12 cellular contexts compared by ENCODE assay signal in genomic region chr11:47590026-47590861, GRCh38. TPM values are rescaled to one million over a fixed set of nuclear protein-coding genes. Genes with fewer than 3 reads are reported as not detected.
DNase-seq lines count a peak whose midpoint lies in the region; ATAC-seq, FAIRE-seq and TF ChIP-seq lines count a peak whose summit lies in the region.
"Had no signal": no experiment of that assay in that cellular context is flagged by ENCODE, and none has a peak within 500 bp of the region (broad histone marks: within the 10 kb centered on the region; RNA-seq: fewer than 3 reads in every experiment).

No MANE protein-coding gene starts in this region.

- H3K27me3 ChIP-seq in AG04450 (ENCODE audit: control insufficient read depth, insufficient read depth, low read length), result peaks cover 40% of the 10 kb centered on the region
- peaks cover 21 to 29% of the 10 kb centered on the region in 2 experiments for H3K27me3 ChIP-seq in K562 (ENCODE audit: control insufficient read depth in 2 of 2, insufficient read depth in 2 of 2, low read length in 2 of 2)
- no peaks in the 10 kb centered on the region for H3K27me3 ChIP-seq in right cardiac atrium (ENCODE audit: control insufficient read depth, insufficient read depth)
- H3K27me3 ChIP-seq in rectal smooth muscle tissue (ENCODE audit: control insufficient read depth, insufficient read depth, low read length), result peaks cover 18% of the 10 kb centered on the region

- DNase-seq in AG04450 (ENCODE audit: low read depth, low spot score) (no peak), K562 (ENCODE audit: extremely low read depth in 1 of 4, low spot score in 3 of 4) (no peak), right cardiac atrium (peak in 2 of 3 donors; percentile 58 to 63), HEK293T (ENCODE audit: extremely low spot score) (no peak), NCI-H2196 treated with DMSO at 0.1 percent for 48 hours (lab: John Stamatoyannopoulos, UW; ENCODE audit: unreplicated experiment) (no peak)
- DNase-seq: activated CD4-positive, CD25-positive, alpha-beta regulatory T cell; activated T-cell treated with anti-CD3 and anti-CD28 coated beads for 4 hours; effector CD4-positive, alpha-beta T cell; NCI-H2171 had no signal

- POLR2A ChIA-PET in AG04450 (lab: Yijun Ruan, JAX) (interaction anchor here (0.5 kb wide), 1 partner anchor 128 kb away, joined by 4 read pairs; no protein-coding TSS in a partner anchor), K562 (lab: Yijun Ruan, JAX) (no interaction called here), HEK293T (lab: Yijun Ruan, JAX) (no interaction called here)

- H3K9ac ChIP-seq in K562 (ENCODE audit: insufficient read depth in 1 of 2, low read depth in 2 of 2, low read length in 2 of 2), result no peak overlapping the region
- H3K9ac ChIP-seq in rectal smooth muscle tissue (ENCODE audit: low read length), result no peak overlapping the region

- no peak overlapping the region for H3K4me2 ChIP-seq in K562 (ENCODE audit: insufficient read depth, low read length)

- H3K9me3 ChIP-seq in AG04450 (ENCODE audit: control insufficient read depth, insufficient read depth, low read length) (peaks cover 8% of the 10 kb centered on the region; the same call in 1 of the 2 replicates), K562 (replicated peaks; ENCODE audit: control insufficient read depth, insufficient read depth, low read depth, low read length) (no peaks in the 10 kb centered on the region), right cardiac atrium (ENCODE audit: control insufficient read depth, low read length) (no peaks in the 10 kb centered on the region)

- H3K9me1 ChIP-seq in K562 (ENCODE audit: control insufficient read depth, insufficient read depth, low read length), result peaks cover 3% of the 10 kb centered on the region

- ATAC-seq in K562 (no peak), right cardiac atrium (no peak), HG02870 (IDR thresholded peaks at IDR 0.05; ENCODE audit: unreplicated experiment) (no peak), HG03159 (IDR thresholded peaks at IDR 0.05; ENCODE audit: unreplicated experiment) (no peak)

- H3K4me3 ChIP-seq in AG04450 (ENCODE audit: low read depth, low read length), result peak overlapping the region; percentile 34; the same call in 1 of the 2 replicates
- no peak overlapping the region for H3K4me3 ChIP-seq in K562
- peak overlapping the region; percentile 1 for H3K4me3 ChIP-seq in right cardiac atrium (ENCODE audit: low read length)
- H3K4me3 ChIP-seq in rectal smooth muscle tissue (ENCODE audit: low read length), result peak overlapping the region; percentile 52

- no peak for TF ChIP-seq RAD21 in K562 (CRISPR knock-in tag; conservative IDR thresholded peaks at IDR 0.05 in 1 of 2, IDR thresholded peaks at IDR 0.05 in 1 of 2)

- no peak for TF ChIP-seq POLR2A in K562 (conservative IDR thresholded peaks at IDR 0.05)

- TF ChIP-seq EP300 in K562 (IDR thresholded peaks at IDR 0.05; ENCODE audit: low read length), result no peak

- in situ Hi-C loops in K562 (cut with MboI), result no loop called here

- CTCF ChIA-PET in AG04450 (lab: Charles Lee), result no interaction called here
- CTCF ChIA-PET in K562 (lab: Yijun Ruan, JAX; ENCODE audit: low intra/inter-chr PET ratio), result no interaction called here
- CTCF ChIA-PET in HEK293T (lab: Yijun Ruan, JAX), result no interaction called here

- H3K36me3 ChIP-seq in K562 (ENCODE audit: control insufficient read depth, insufficient read depth, low read length) (peaks cover under 1% of the 10 kb centered on the region; the same call in 1 of the 3 replicates), rectal smooth muscle tissue (ENCODE audit: control insufficient read depth, insufficient read depth, low read length) (no peaks in the 10 kb centered on the region)

- FAIRE-seq in K562 (lab: Jason Lieb, UNC), result no peak

- TF ChIP-seq CTCF in AG04450 (IDR thresholded peaks at IDR 0.05; ENCODE audit: low read depth, low read length) (no peak), K562 (IDR thresholded peaks at IDR 0.05 in 2 of 3, conservative IDR thresholded peaks at IDR 0.05 in 1 of 3; ENCODE audit: insufficient read depth in 2 of 3, low read depth in 1 of 3, low read length in 3 of 3) (no peak)

- H2AFZ ChIP-seq in K562 (ENCODE audit: low read depth, low read length), result no peak overlapping the region

- no peaks in the 10 kb centered on the region for H4K20me1 ChIP-seq in K562 (replicated peaks; ENCODE audit: control insufficient read depth, insufficient read depth, low read length)

- WGBS in K562 (ENCODE audit: insufficient coverage, low coverage, missing lambda C conversion rate), result 95% methylated on average over 50 of the region's 114 CpGs
- 38% methylated on average over 114 of the region's 114 CpGs for WGBS in right cardiac atrium

- intact Hi-C loops in K562 (cut with micrococcal nuclease) (no loop called here), right cardiac atrium (cut with DNase I) (no loop called here)

- no TSS peak for BruUV-seq in K562 (replicated peaks; lab: Mats Ljungman, UMichigan)

- H3K4me1 ChIP-seq in K562 (replicated peaks in 1 of 2; ENCODE audit: control insufficient read depth in 2 of 2, insufficient read depth in 2 of 2, low read length in 2 of 2) (peaks cover 0 to 21% of the 10 kb centered on the region in 2 experiments; a peak in 2 of 5 replicates), right cardiac atrium (ENCODE audit: control insufficient read depth, insufficient read depth, low read length) (no peaks in the 10 kb centered on the region), rectal smooth muscle tissue (ENCODE audit: control insufficient read depth, insufficient read depth, low read length) (no peaks in the 10 kb centered on the region)

- no peaks in the 10 kb centered on the region for H3K79me2 ChIP-seq in K562 (ENCODE audit: control insufficient read depth, insufficient read depth, low read length)

- H3K27ac ChIP-seq in AG04450 (ENCODE audit: low read depth, low read length) (no peak overlapping the region), K562 (ENCODE audit: extremely low read depth, low read depth, low read length) (no peak overlapping the region), right cardiac atrium (ENCODE audit: low read length) (no peak overlapping the region), rectal smooth muscle tissue (ENCODE audit: low read depth, low read length) (peak overlapping the region; percentile 4)

RNA-seq across cellular contexts. Expression of gene FAM180B, which starts 3.8 kb away (rescaled TPM):
- polyA plus RNA-seq in AG04450 (2011; rRNA removed), result not detected in 2 replicates
- polyA minus RNA-seq in AG04450 (2011; rRNA and poly(A)+ RNA removed), result not detected in 2 replicates
- total RNA-seq in K562 (2011; cell fraction: chromatin; rRNA removed; ENCODE audit: low replicate concordance), result 0.49 and 0.51 TPM in 2 replicates
- 0.26 and 0.50 TPM in 2 replicates for total RNA-seq in K562 (2011; cell fraction: nucleolus; rRNA removed)
- total RNA-seq in K562 (2011; cell fraction: nucleoplasm; rRNA removed), result 0.61 TPM in 1 of 2 replicates, not detected in the other
- total RNA-seq in K562 (2014; rRNA removed), result 0.14 TPM in 1 of 2 replicates, not detected in the other
- total RNA-seq in K562 (2014; rRNA removed; fragmentation: Illumina TruSeq; extraction: Trizol), result not detected in 2 replicates
- not detected in 2 replicates for total RNA-seq in K562 (2015; rRNA removed; fragmentation: Illumina TruSeq; extraction: Trizol)
- total RNA-seq in K562 (2021), result not detected in 2 replicates
- not detected in 2 replicates for polyA plus RNA-seq in K562 (2011; rRNA removed)
- not detected in 2 replicates for polyA plus RNA-seq in K562 (2011; cell fraction: cytosol; rRNA removed)
- polyA plus RNA-seq in K562 (2011; cell fraction: nucleus; rRNA removed), result 0.51 TPM in 1 of 2 replicates, not detected in the other
- not detected in 2 replicates for polyA plus RNA-seq in K562 (2012)
- polyA plus RNA-seq in K562 (2014; fragmentation: Illumina TruSeq; extraction: Trizol), result not detected in 2 replicates
- polyA plus RNA-seq in K562 (2014; fragmentation: Nextera tagmentation; extraction: Ambion mirVana), result not detected
- 0.05 TPM in 1 of 2 replicates, not detected in the other for polyA plus RNA-seq in K562 (2014; rRNA removed)
- polyA minus RNA-seq in K562 (2011; rRNA and poly(A)+ RNA removed), result 0.14 TPM in 1 of 2 replicates, not detected in the other
- polyA minus RNA-seq in K562 (2011; cell fraction: cytosol; rRNA and poly(A)+ RNA removed), result not detected in 2 replicates
- polyA minus RNA-seq in K562 (2011; cell fraction: nucleus; rRNA and poly(A)+ RNA removed), result 0.13 and 0.44 TPM in 2 replicates
- under 1 TPM in 2 of 4 donors, not detected in 2; 0.17 to 0.32 TPM for total RNA-seq in right cardiac atrium
- 0.25 TPM for polyA plus RNA-seq in right cardiac atrium

RNA-seq across cellular contexts. Expression of gene C1QTNF4, which starts 4.0 kb away (rescaled TPM):
- 0.14 and 0.19 TPM in 2 replicates for polyA plus RNA-seq in AG04450 (2011; rRNA removed)
- not detected in 2 replicates for polyA minus RNA-seq in AG04450 (2011; rRNA and poly(A)+ RNA removed)
- total RNA-seq in K562 (2011; cell fraction: chromatin; rRNA removed; ENCODE audit: low replicate concordance), result not detected in 2 replicates
- total RNA-seq in K562 (2011; cell fraction: nucleolus; rRNA removed), result not detected in 2 replicates
- not detected in 2 replicates for total RNA-seq in K562 (2011; cell fraction: nucleoplasm; rRNA removed)
- total RNA-seq in K562 (2014; rRNA removed), result not detected in 2 replicates
- not detected in 2 replicates for total RNA-seq in K562 (2014; rRNA removed; fragmentation: Illumina TruSeq; extraction: Trizol)
- not detected in 2 replicates for total RNA-seq in K562 (2015; rRNA removed; fragmentation: Illumina TruSeq; extraction: Trizol)
- not detected in 2 replicates for total RNA-seq in K562 (2021)
- not detected in 2 replicates for polyA plus RNA-seq in K562 (2011; rRNA removed)
- not detected in 2 replicates for polyA plus RNA-seq in K562 (2011; cell fraction: cytosol; rRNA removed)
- not detected in 2 replicates for polyA plus RNA-seq in K562 (2011; cell fraction: nucleus; rRNA removed)
- not detected in 2 replicates for polyA plus RNA-seq in K562 (2012)
- polyA plus RNA-seq in K562 (2014; fragmentation: Illumina TruSeq; extraction: Trizol), result not detected in 2 replicates
- not detected for polyA plus RNA-seq in K562 (2014; fragmentation: Nextera tagmentation; extraction: Ambion mirVana)
- polyA plus RNA-seq in K562 (2014; rRNA removed), result not detected in 2 replicates
- not detected in 2 replicates for polyA minus RNA-seq in K562 (2011; rRNA and poly(A)+ RNA removed)
- not detected in 2 replicates for polyA minus RNA-seq in K562 (2011; cell fraction: cytosol; rRNA and poly(A)+ RNA removed)
- not detected in 2 replicates for polyA minus RNA-seq in K562 (2011; cell fraction: nucleus; rRNA and poly(A)+ RNA removed)
- total RNA-seq in right cardiac atrium, result under 1 TPM; 0.33 to 0.74 (median 0.48) TPM
- 0.68 TPM for polyA plus RNA-seq in right cardiac atrium

RNA-seq across cellular contexts. Expression of gene NDUFS3, which starts 11.4 kb away (rescaled TPM):
- polyA plus RNA-seq in AG04450 (2011; rRNA removed) (103 and 106 TPM in 2 replicates), K562 (2011; rRNA removed) (302 and 343 TPM in 2 replicates), K562 (2014; fragmentation: Illumina TruSeq; extraction: Trizol) (194 and 197 TPM in 2 replicates), K562 (2014; fragmentation: Nextera tagmentation; extraction: Ambion mirVana) (10 to 100 TPM; 38.7 to 82.3 TPM), K562 (2014; rRNA removed) (341 and 353 TPM in 2 replicates), right cardiac atrium (260 TPM)
- 47.1 and 49.9 TPM in 2 replicates for polyA minus RNA-seq in AG04450 (2011; rRNA and poly(A)+ RNA removed)
- 228 and 279 TPM in 2 replicates for total RNA-seq in K562 (2011; cell fraction: chromatin; rRNA removed; ENCODE audit: low replicate concordance)
- 212 and 223 TPM in 2 replicates for total RNA-seq in K562 (2011; cell fraction: nucleolus; rRNA removed)
- 239 and 241 TPM in 2 replicates for total RNA-seq in K562 (2011; cell fraction: nucleoplasm; rRNA removed)
- total RNA-seq in K562 (2014; rRNA removed) (203 and 207 TPM in 2 replicates), K562 (2014; rRNA removed; fragmentation: Illumina TruSeq; extraction: Trizol) (191 and 192 TPM in 2 replicates), K562 (2015; rRNA removed; fragmentation: Illumina TruSeq; extraction: Trizol) (190 and 191 TPM in 2 replicates), K562 (2021) (229 and 238 TPM in 2 replicates), right cardiac atrium (100 to 1,000 TPM; 143 to 189 (median 165) TPM)
- 353 and 764 TPM in 2 replicates for polyA plus RNA-seq in K562 (2011; cell fraction: cytosol; rRNA removed)
- 319 and 323 TPM in 2 replicates for polyA plus RNA-seq in K562 (2011; cell fraction: nucleus; rRNA removed)
- polyA plus RNA-seq in K562 (2012), result 137 and 179 TPM in 2 replicates
- polyA minus RNA-seq in K562 (2011; rRNA and poly(A)+ RNA removed), result 180 and 229 TPM in 2 replicates
- 60.6 and 66.6 TPM in 2 replicates for polyA minus RNA-seq in K562 (2011; cell fraction: cytosol; rRNA and poly(A)+ RNA removed)
- polyA minus RNA-seq in K562 (2011; cell fraction: nucleus; rRNA and poly(A)+ RNA removed), result 57.1 and 90.0 TPM in 2 replicates

RNA-seq across cellular contexts. Expression of gene KBTBD4, which starts 11.5 kb away (rescaled TPM):
- polyA plus RNA-seq in AG04450 (2011; rRNA removed), result 19.5 and 20.0 TPM in 2 replicates
- 28.3 and 30.4 TPM in 2 replicates for polyA minus RNA-seq in AG04450 (2011; rRNA and poly(A)+ RNA removed)
- total RNA-seq in K562 (2011; cell fraction: chromatin; rRNA removed; ENCODE audit: low replicate concordance), result 9.0 and 15.8 TPM in 2 replicates
- total RNA-seq in K562 (2011; cell fraction: nucleolus; rRNA removed), result 11.7 and 13.2 TPM in 2 replicates
- total RNA-seq in K562 (2011; cell fraction: nucleoplasm; rRNA removed), result 11.6 and 13.4 TPM in 2 replicates
- 9.1 and 11.2 TPM in 2 replicates for total RNA-seq in K562 (2014; rRNA removed)
- total RNA-seq in K562 (2014; rRNA removed; fragmentation: Illumina TruSeq; extraction: Trizol), result 13.6 TPM in 2 replicates
- 13.3 and 13.6 TPM in 2 replicates for total RNA-seq in K562 (2015; rRNA removed; fragmentation: Illumina TruSeq; extraction: Trizol)
- 11.0 and 12.9 TPM in 2 replicates for total RNA-seq in K562 (2021)
- 16.9 and 18.2 TPM in 2 replicates for polyA plus RNA-seq in K562 (2011; rRNA removed)
- polyA plus RNA-seq in K562 (2011; cell fraction: cytosol; rRNA removed), result 16.9 and 19.8 TPM in 2 replicates
- polyA plus RNA-seq in K562 (2011; cell fraction: nucleus; rRNA removed), result 6.6 and 9.4 TPM in 2 replicates
- polyA plus RNA-seq in K562 (2012), result 9.4 and 13.6 TPM in 2 replicates
- polyA plus RNA-seq in K562 (2014; fragmentation: Illumina TruSeq; extraction: Trizol), result 13.0 and 13.1 TPM in 2 replicates
- polyA plus RNA-seq in K562 (2014; fragmentation: Nextera tagmentation; extraction: Ambion mirVana), result 10 to 100 TPM; 30.1 to 33.9 TPM
- polyA plus RNA-seq in K562 (2014; rRNA removed), result 7.0 and 10.1 TPM in 2 replicates
- polyA minus RNA-seq in K562 (2011; rRNA and poly(A)+ RNA removed), result 21.9 and 23.1 TPM in 2 replicates
- polyA minus RNA-seq in K562 (2011; cell fraction: cytosol; rRNA and poly(A)+ RNA removed), result 8.3 and 9.2 TPM in 2 replicates
- 5.4 and 10.0 TPM in 2 replicates for polyA minus RNA-seq in K562 (2011; cell fraction: nucleus; rRNA and poly(A)+ RNA removed)
- total RNA-seq in right cardiac atrium, result 10 to 100 TPM; 14.2 to 18.1 (median 14.6) TPM
- polyA plus RNA-seq in right cardiac atrium, result 8.1 TPM

RNA-seq across cellular contexts. Expression of gene PTPMT1, which starts 24.8 kb away (rescaled TPM):
- 39.2 and 39.5 TPM in 2 replicates for polyA plus RNA-seq in AG04450 (2011; rRNA removed)
- 15.6 and 17.2 TPM in 2 replicates for polyA minus RNA-seq in AG04450 (2011; rRNA and poly(A)+ RNA removed)
- 24.4 and 29.4 TPM in 2 replicates for total RNA-seq in K562 (2011; cell fraction: chromatin; rRNA removed; ENCODE audit: low replicate concordance)
- 46.2 and 48.8 TPM in 2 replicates for total RNA-seq in K562 (2011; cell fraction: nucleolus; rRNA removed)
- 40.4 and 62.1 TPM in 2 replicates for total RNA-seq in K562 (2011; cell fraction: nucleoplasm; rRNA removed)
- 140 and 146 TPM in 2 replicates for total RNA-seq in K562 (2014; rRNA removed)
- 59.3 and 60.4 TPM in 2 replicates for total RNA-seq in K562 (2014; rRNA removed; fragmentation: Illumina TruSeq; extraction: Trizol)
- 61.2 and 65.3 TPM in 2 replicates for total RNA-seq in K562 (2015; rRNA removed; fragmentation: Illumina TruSeq; extraction: Trizol)
- 67.2 and 83.6 TPM in 2 replicates for total RNA-seq in K562 (2021)
- 69.8 and 80.0 TPM in 2 replicates for polyA plus RNA-seq in K562 (2011; rRNA removed)
- polyA plus RNA-seq in K562 (2011; cell fraction: cytosol; rRNA removed), result 103 and 173 TPM in 2 replicates
- 29.7 and 32.6 TPM in 2 replicates for polyA plus RNA-seq in K562 (2011; cell fraction: nucleus; rRNA removed)
- polyA plus RNA-seq in K562 (2012), result 73.7 and 80.8 TPM in 2 replicates
- 66.6 and 73.1 TPM in 2 replicates for polyA plus RNA-seq in K562 (2014; fragmentation: Illumina TruSeq; extraction: Trizol)
- polyA plus RNA-seq in K562 (2014; fragmentation: Nextera tagmentation; extraction: Ambion mirVana), result 10 to 100 TPM; 10.4 to 16.5 TPM
- polyA plus RNA-seq in K562 (2014; rRNA removed), result 109 and 144 TPM in 2 replicates
- polyA minus RNA-seq in K562 (2011; rRNA and poly(A)+ RNA removed), result 31.1 and 36.7 TPM in 2 replicates
- 23.8 and 30.2 TPM in 2 replicates for polyA minus RNA-seq in K562 (2011; cell fraction: cytosol; rRNA and poly(A)+ RNA removed)
- 18.9 and 21.1 TPM in 2 replicates for polyA minus RNA-seq in K562 (2011; cell fraction: nucleus; rRNA and poly(A)+ RNA removed)
- total RNA-seq in right cardiac atrium, result 10 to 100 TPM; 13.9 to 17.2 (median 15.3) TPM
- polyA plus RNA-seq in right cardiac atrium, result 22.5 TPM

Comparison
In these comparisons a context has a peak if more than half of its experiments do, and no peak if none do; other contexts are left out.
1. DNase-seq: peak in right cardiac atrium (2 of 3); none in AG04450 (single experiment), K562 (0 of 4), HEK293T (single experiment) and NCI-H2196 treated with DMSO at 0.1 percent for 48 hours (single experiment).